ENCODE assay signal across 9 cellular contexts in the genomic region with DNA sequence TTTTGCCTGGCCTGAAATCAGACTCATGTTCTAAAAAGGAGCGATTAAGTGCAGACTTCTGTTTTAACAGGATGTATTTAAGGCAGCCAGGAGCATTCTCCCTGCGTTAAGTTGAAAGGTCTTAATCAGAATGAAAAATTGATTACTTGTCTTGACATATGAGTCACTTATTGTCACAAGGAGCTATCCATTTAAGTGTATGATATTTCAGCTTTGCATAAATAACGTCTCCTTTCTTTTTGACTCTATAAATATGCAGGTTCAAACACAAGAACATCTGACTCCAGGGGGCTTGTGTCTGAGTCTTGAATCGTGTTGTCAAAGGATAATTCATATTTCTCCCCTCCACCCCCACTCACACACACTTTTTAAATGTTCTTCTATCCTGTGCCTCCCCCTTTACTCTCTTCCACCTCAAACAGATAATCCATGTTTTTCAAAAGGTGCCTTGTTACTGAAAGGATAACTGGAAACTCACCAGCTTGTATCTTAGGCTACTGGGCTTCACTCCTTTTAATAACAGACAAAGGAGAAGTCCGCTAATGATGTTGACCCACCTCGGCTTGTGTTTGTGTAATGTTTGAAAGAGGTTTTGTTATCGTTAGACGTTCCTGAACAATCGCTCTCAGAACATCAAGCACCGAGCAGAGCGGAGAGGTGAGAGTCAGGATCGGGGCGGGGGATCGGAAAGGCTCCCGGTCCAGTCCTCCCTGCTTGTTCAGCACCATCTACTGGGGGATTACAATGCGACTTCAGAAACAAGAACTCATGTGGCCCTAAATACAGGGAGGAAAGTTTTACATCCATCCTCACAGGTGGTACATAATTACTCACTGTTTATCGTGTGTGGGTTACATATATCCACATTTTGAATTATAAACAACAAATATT.
DNase-seq lines count a peak whose midpoint lies in the region; ATAC-seq and TF ChIP-seq lines count a peak whose summit lies in the region.
"Had no signal": no experiment of that assay in that cellular context is flagged by ENCODE, and none has a peak within 500 bp of the region (broad histone marks: within the 10 kb centered on the region; RNA-seq: fewer than 3 reads in every experiment).

No MANE protein-coding gene starts in this region.

- H3K27me3 ChIP-seq in NT2/D1 (ENCODE audit: insufficient read depth, insufficient read length) (peaks cover 24% of the 10 kb centered on the region), adrenal gland (peaks cover 4% of the 10 kb centered on the region), SJCRH30 (no peaks in the 10 kb centered on the region)
- H3K27me3 ChIP-seq: upper lobe of left lung had no signal

- H3K4me3 ChIP-seq in NT2/D1 (ENCODE audit: insufficient read length, low read depth): no peak overlapping the region
- H3K4me3 ChIP-seq in adrenal gland: peak overlapping the region in 1 of 4 donors; percentile 22
- no peak overlapping the region for H3K4me3 ChIP-seq in SJCRH30
- H3K4me3 ChIP-seq: upper lobe of left lung had no signal

- no peak overlapping the region for H3K9ac ChIP-seq in NT2/D1 (ENCODE audit: insufficient read length, low read depth)

- no peak overlapping the region for H3K27ac ChIP-seq in adrenal gland
- H3K27ac ChIP-seq in SJCRH30: no peak overlapping the region
- H3K27ac ChIP-seq: upper lobe of left lung had no signal

- TF ChIP-seq CTCF in adrenal gland (IDR thresholded peaks at IDR 0.05): peak in 5 of 6 experiments; percentile 45 to 60 (median 55)

- DNase-seq in activated CD4-positive, CD25-positive, alpha-beta regulatory T cell treated with anti-CD3 and anti-CD28 coated beads, Interleukin-2, amount 50 U/mL, for 72 hours: no peak
- DNase-seq in NT2/D1 (ENCODE audit: low read depth, low spot score): peak; percentile 6
- DNase-seq in adrenal gland: peak; percentile 52 to 73 (median 67)
- DNase-seq in islet precursor cell: peak; percentile 84
- DNase-seq in stimulated activated CD4-positive, alpha-beta T cell treated with anti-CD3 and anti-CD28 coated beads, TNF-alpha, amount 100 ng/mL, for 48 hours (ENCODE audit: low read depth in 3 of 3): peak in 2 of 3 donors; percentile 12 to 22
- no peak for DNase-seq in CD1c-positive myeloid dendritic cell (ENCODE audit: extremely low spot score)
- no peak for DNase-seq in SJCRH30

- WGBS in adrenal gland, 4 donors: 6 to 14% (median 10%) methylated on average over 17 of the region's 17 CpGs

- TF ChIP-seq POLR2A in adrenal gland (IDR thresholded peaks at IDR 0.05): no peak

- H3K4me1 ChIP-seq in NT2/D1 (ENCODE audit: insufficient read depth, insufficient read length) (no peaks in the 10 kb centered on the region), adrenal gland (replicated peaks in 1 of 2) (no peaks in the 10 kb centered on the region), SJCRH30 (no peaks in the 10 kb centered on the region)

- H3K9me3 ChIP-seq in NT2/D1 (ENCODE audit: insufficient read depth, low read length) (no peaks in the 10 kb centered on the region), adrenal gland (replicated peaks in 1 of 3) (no peaks in the 10 kb centered on the region), SJCRH30 (replicated peaks) (no peaks in the 10 kb centered on the region)
- H3K9me3 ChIP-seq: upper lobe of left lung had no signal

- intact Hi-C loops in adrenal gland (cut with DNase I): no loop called here

- H3K36me3 ChIP-seq in NT2/D1 (ENCODE audit: insufficient read depth, insufficient read length, low read length) (no peaks in the 10 kb centered on the region), adrenal gland (replicated peaks in 1 of 2) (no peaks in the 10 kb centered on the region), SJCRH30 (no peaks in the 10 kb centered on the region)
- H3K36me3 ChIP-seq: upper lobe of left lung had no signal

- peak; percentile 43 to 55 for ATAC-seq in activated CD4-positive, CD25-positive, alpha-beta regulatory T cell treated with anti-CD3 and anti-CD28 coated beads, Interleukin-2, amount 50 U/mL, for 24 hours

Comparison
In these comparisons a context has a peak if more than half of its experiments do, and no peak if none do; other contexts are left out.
1. DNase-seq: peak in NT2/D1 (single experiment), adrenal gland (7 of 7), islet precursor cell (single experiment) and stimulated activated CD4-positive, alpha-beta T cell treated with anti-CD3 and anti-CD28 coated beads, TNF-alpha, amount 100 ng/mL, for 48 hours (2 of 3); none in activated CD4-positive, CD25-positive, alpha-beta regulatory T cell treated with anti-CD3 and anti-CD28 coated beads, Interleukin-2, amount 50 U/mL, for 72 hours (single experiment), CD1c-positive myeloid dendritic cell (single experiment) and SJCRH30 (0 of 2).